In the genomic region with DNA sequence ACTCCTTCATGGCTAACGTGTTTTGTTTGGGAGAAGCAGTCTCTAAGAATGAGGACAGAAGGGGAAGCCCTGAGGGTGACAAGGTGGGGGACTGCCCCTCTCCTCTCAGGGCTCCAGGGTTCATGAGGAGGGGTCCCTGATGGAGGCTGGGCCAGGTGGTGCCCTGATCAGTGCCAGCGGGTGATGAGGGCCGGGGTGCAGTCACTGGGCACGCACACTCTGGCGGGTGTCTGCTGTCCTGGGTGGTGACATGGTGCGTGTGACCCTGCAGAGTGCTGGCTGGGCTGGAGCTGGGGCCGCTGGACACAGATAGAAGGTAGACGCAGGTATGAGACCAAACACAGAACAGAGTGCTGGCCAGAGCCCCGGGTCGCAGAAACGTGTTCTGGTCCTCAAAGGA, we compare ENCODE assay signal across 8 cellular contexts.
DNase-seq lines count a peak whose midpoint lies in the region; ATAC-seq, FAIRE-seq and TF ChIP-seq lines count a peak whose summit lies in the region.
"Not testable (repeated sequence)": the region's sequence is repeated elsewhere in the genome, so short reads cannot be mapped to it uniquely, and the experiment has no call there.

No MANE protein-coding gene starts in this region.

- not testable (repeated sequence) for ATAC-seq in RWPE2 (ENCODE audit: low read depth)
- peak; percentile 37 for ATAC-seq in esophagus mucosa
- ATAC-seq in lower lobe of right lung: peak; percentile 32 to 51
- ATAC-seq in stimulated activated effector memory CD8-positive, alpha-beta T cell treated with anti-CD3 and anti-CD28 coated beads, Interleukin-12 subunit alpha, Interleukin-12 subunit beta, amount 100 ng/mL, for 72 hours: peak; percentile 48
- ATAC-seq in upper lobe of left lung (ENCODE audit: low FRiP score in 2 of 2): peak; percentile 32 to 52
- peak; percentile 54 for ATAC-seq in aorta (ENCODE audit: low FRiP score)

- not testable (repeated sequence) for TF ChIP-seq EP300 in upper lobe of left lung (IDR thresholded peaks at IDR 0.05)

- TF ChIP-seq POLR2A in upper lobe of left lung (IDR thresholded peaks at IDR 0.05): not testable (repeated sequence)

- not testable (repeated sequence) for H3K4me3 ChIP-seq in RWPE2 (ENCODE audit: severe bottlenecking); kidney (ENCODE audit: low read length in 2 of 2); lower lobe of right lung; upper lobe of left lung; aorta (ENCODE audit: low read length in 2 of 2)

- not testable (repeated sequence) for H3K9me3 ChIP-seq in RWPE2 (ENCODE audit: severe bottlenecking); kidney (ENCODE audit: control insufficient read depth in 1 of 2, low read length in 2 of 2); lower lobe of right lung; aorta (ENCODE audit: control insufficient read depth, low read length)
- H3K9me3 ChIP-seq in upper lobe of left lung: peaks cover 0 to 11% (median 0%) of the 10 kb centered on the region in 4 donors

- not testable (repeated sequence) for H3K4me1 Mint-ChIP-seq in stimulated activated effector memory CD8-positive, alpha-beta T cell treated with anti-CD3 and anti-CD28 coated beads, Interleukin-12 subunit alpha, Interleukin-12 subunit beta, amount 100 ng/mL, for 72 hours

- not testable (repeated sequence) for FAIRE-seq in kidney (lab: Jason Lieb, UNC)

- intact Hi-C loops in kidney (cut with DNase I); lower lobe of right lung (cut with DNase I); posterior vena cava (cut with DNase I); aorta (cut with DNase I): not testable (repeated sequence)

- not testable (repeated sequence) for H3K9me3 Mint-ChIP-seq in stimulated activated effector memory CD8-positive, alpha-beta T cell treated with anti-CD3 and anti-CD28 coated beads, Interleukin-12 subunit alpha, Interleukin-12 subunit beta, amount 100 ng/mL, for 72 hours

- H3K27me3 ChIP-seq in RWPE2 (ENCODE audit: insufficient read depth, poor library complexity, severe bottlenecking); lower lobe of right lung (ENCODE audit: low read depth); upper lobe of left lung; aorta (ENCODE audit: control insufficient read depth in 1 of 2, insufficient read depth in 2 of 2, low read length in 1 of 2): not testable (repeated sequence)

- DNase-seq in RWPE2 (ENCODE audit: low spot score) (peak; percentile 40), kidney (peak; percentile 69), posterior vena cava (ENCODE audit: low spot score) (peak; percentile 66), upper lobe of left lung (peak in 1 of 2 donors; percentile 63)
- not testable (repeated sequence) for DNase-seq in lower lobe of right lung; stimulated activated effector memory CD8-positive, alpha-beta T cell treated with anti-CD3 and anti-CD28 coated beads, Interleukin-12 subunit alpha, Interleukin-12 subunit beta, amount 100 ng/mL, for 72 hours (ENCODE audit: low spot score in 2 of 2); aorta

- not testable (repeated sequence) for H3K4me1 ChIP-seq in RWPE2 (ENCODE audit: insufficient read depth, poor library complexity, severe bottlenecking); kidney (ENCODE audit: control insufficient read depth in 1 of 2, insufficient read depth in 1 of 2, low read depth in 1 of 2, low read length in 2 of 2); lower lobe of right lung; upper lobe of left lung; aorta (ENCODE audit: control insufficient read depth in 1 of 2, insufficient read depth in 2 of 2, low read length in 2 of 2)

- not testable (repeated sequence) for H3K9ac ChIP-seq in kidney (ENCODE audit: low read length in 2 of 2)

- H3K27ac ChIP-seq in RWPE2 (ENCODE audit: poor library complexity, severe bottlenecking); kidney (ENCODE audit: low read depth in 2 of 2, low read length in 2 of 2); lower lobe of right lung; upper lobe of left lung; aorta (ENCODE audit: low read depth in 1 of 2, low read length in 2 of 2): not testable (repeated sequence)

- H3K36me3 ChIP-seq in RWPE2 (ENCODE audit: low read depth); kidney (ENCODE audit: control insufficient read depth in 1 of 2, insufficient read depth in 2 of 2, low read length in 2 of 2); lower lobe of right lung; upper lobe of left lung; aorta (ENCODE audit: control insufficient read depth in 1 of 2, insufficient read depth in 2 of 2, low read length in 1 of 2): not testable (repeated sequence)

- TF ChIP-seq CTCF in RWPE2 (IDR thresholded peaks at IDR 0.05; ENCODE audit: poor library complexity, severe bottlenecking); kidney (IDR thresholded peaks at IDR 0.05; ENCODE audit: borderline replicate concordance, extremely low read depth, insufficient read depth); lower lobe of right lung (IDR thresholded peaks at IDR 0.05); upper lobe of left lung (IDR thresholded peaks at IDR 0.05): not testable (repeated sequence)

- 70 to 100% methylated on average over 1 to 2 of the region's 11 CpGs for WGBS in upper lobe of left lung, 2 donors
- 88 to 93% methylated on average over 5 to 7 of the region's 11 CpGs for WGBS in aorta, 2 donors

- H3K27ac Mint-ChIP-seq in stimulated activated effector memory CD8-positive, alpha-beta T cell treated with anti-CD3 and anti-CD28 coated beads, Interleukin-12 subunit alpha, Interleukin-12 subunit beta, amount 100 ng/mL, for 72 hours: not testable (repeated sequence)

- H3K4me3 Mint-ChIP-seq in stimulated activated effector memory CD8-positive, alpha-beta T cell treated with anti-CD3 and anti-CD28 coated beads, Interleukin-12 subunit alpha, Interleukin-12 subunit beta, amount 100 ng/mL, for 72 hours: not testable (repeated sequence)

- not testable (repeated sequence) for H3K36me3 Mint-ChIP-seq in stimulated activated effector memory CD8-positive, alpha-beta T cell treated with anti-CD3 and anti-CD28 coated beads, Interleukin-12 subunit alpha, Interleukin-12 subunit beta, amount 100 ng/mL, for 72 hours
